In the genomic region with DNA sequence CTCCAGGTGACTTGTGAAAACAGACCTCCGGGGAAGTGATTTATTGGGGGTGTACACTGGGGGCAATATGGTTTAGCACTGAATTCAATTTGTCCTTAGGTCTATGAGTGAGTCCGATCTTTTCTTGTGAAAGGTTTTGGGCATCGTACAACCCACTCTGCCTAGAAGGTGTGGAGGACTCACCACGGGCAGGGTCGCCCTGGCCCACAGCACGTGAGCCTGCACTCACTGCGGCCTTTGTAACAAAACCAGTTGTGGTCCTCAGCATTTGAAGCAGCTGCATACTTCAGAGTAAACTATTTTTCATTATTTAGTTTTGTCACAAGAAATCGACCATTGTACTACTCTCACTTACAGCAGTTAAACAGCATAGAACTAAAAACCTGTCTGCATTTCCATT, we compare ENCODE assay signal across 1 cellular context.
TF ChIP-seq lines count a peak whose summit lies in the region.

No MANE protein-coding gene starts in this region.

TF ChIP-seq in GM12878, 131 proteins besides CTCF, POLR2A, EP300 and RAD21:
- TF ChIP-seq, protein P1, sequence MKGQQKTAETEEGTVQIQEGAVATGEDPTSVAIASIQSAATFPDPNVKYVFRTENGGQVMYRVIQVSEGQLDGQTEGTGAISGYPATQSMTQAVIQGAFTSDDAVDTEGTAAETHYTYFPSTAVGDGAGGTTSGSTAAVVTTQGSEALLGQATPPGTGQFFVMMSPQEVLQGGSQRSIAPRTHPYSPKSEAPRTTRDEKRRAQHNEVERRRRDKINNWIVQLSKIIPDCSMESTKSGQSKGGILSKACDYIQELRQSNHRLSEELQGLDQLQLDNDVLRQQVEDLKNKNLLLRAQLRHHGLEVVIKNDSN (IDR thresholded peaks at IDR 0.05; ENCODE audit: borderline replicate concordance, extremely low read length, insufficient read depth, low read depth, low read length), result no peak
- TF ChIP-seq, protein P2, sequence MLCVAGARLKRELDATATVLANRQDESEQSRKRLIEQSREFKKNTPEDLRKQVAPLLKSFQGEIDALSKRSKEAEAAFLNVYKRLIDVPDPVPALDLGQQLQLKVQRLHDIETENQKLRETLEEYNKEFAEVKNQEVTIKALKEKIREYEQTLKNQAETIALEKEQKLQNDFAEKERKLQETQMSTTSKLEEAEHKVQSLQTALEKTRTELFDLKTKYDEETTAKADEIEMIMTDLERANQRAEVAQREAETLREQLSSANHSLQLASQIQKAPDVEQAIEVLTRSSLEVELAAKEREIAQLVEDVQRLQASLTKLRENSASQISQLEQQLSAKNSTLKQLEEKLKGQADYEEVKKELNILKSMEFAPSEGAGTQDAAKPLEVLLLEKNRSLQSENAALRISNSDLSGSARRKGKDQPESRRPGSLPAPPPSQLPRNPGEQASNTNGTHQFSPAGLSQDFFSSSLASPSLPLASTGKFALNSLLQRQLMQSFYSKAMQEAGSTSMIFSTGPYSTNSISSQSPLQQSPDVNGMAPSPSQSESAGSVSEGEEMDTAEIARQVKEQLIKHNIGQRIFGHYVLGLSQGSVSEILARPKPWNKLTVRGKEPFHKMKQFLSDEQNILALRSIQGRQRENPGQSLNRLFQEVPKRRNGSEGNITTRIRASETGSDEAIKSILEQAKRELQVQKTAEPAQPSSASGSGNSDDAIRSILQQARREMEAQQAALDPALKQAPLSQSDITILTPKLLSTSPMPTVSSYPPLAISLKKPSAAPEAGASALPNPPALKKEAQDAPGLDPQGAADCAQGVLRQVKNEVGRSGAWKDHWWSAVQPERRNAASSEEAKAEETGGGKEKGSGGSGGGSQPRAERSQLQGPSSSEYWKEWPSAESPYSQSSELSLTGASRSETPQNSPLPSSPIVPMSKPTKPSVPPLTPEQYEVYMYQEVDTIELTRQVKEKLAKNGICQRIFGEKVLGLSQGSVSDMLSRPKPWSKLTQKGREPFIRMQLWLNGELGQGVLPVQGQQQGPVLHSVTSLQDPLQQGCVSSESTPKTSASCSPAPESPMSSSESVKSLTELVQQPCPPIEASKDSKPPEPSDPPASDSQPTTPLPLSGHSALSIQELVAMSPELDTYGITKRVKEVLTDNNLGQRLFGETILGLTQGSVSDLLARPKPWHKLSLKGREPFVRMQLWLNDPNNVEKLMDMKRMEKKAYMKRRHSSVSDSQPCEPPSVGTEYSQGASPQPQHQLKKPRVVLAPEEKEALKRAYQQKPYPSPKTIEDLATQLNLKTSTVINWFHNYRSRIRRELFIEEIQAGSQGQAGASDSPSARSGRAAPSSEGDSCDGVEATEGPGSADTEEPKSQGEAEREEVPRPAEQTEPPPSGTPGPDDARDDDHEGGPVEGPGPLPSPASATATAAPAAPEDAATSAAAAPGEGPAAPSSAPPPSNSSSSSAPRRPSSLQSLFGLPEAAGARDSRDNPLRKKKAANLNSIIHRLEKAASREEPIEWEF (IDR thresholded peaks at IDR 0.05; ENCODE audit: insufficient replicate concordance, low read depth, low read length), result no peak
